ENCODE assay signal across 15 cellular contexts in genomic region chr11:115530752-115531151, GRCh38. TPM values are rescaled to one million over a fixed set of nuclear protein-coding genes. Genes with fewer than 3 reads are reported as not detected.
DNase-seq lines count a peak whose midpoint lies in the region; TF ChIP-seq lines count a peak whose summit lies in the region.
"Had no signal": no experiment of that assay in that cellular context is flagged by ENCODE, and none has a peak within 500 bp of the region (broad histone marks: within the 10 kb centered on the region; RNA-seq: fewer than 3 reads in every experiment).

No MANE protein-coding gene starts in this region.

- H3K9me3 Mint-ChIP-seq in Calu3 (ENCODE audit: low read depth, unreplicated experiment): peaks cover 7% of the 10 kb centered on the region
- H3K9me3 Mint-ChIP-seq: activated B cell treated with CpG ODN at 0.5 μM for 24 hours had no signal

- CTCF ChIA-PET in Calu3 (lab: Charles Lee): no interaction called here

- no peaks in the 10 kb centered on the region for H3K9me3 ChIP-seq in WERI-Rb-1 (ENCODE audit: severe bottlenecking)
- H3K9me3 ChIP-seq: gastroesophageal sphincter had no signal

- DNase-seq in SHP77 (lab: John Stamatoyannopoulos, UW): peak; percentile 10 to 27
- DNase-seq in SHP77 treated with DMSO at 0.1 percent for 48 hours (lab: John Stamatoyannopoulos, UW): no peak
- DNase-seq in MV-4-11 (lab: John Stamatoyannopoulos, UW): peak; percentile 52
- DNase-seq in WERI-Rb-1: no peak
- DNase-seq in retinal pigment epithelial cell (ENCODE audit: low read depth): no peak
- no peak for DNase-seq in cortex of kidney (lab: John Stamatoyannopoulos, UW)
- DNase-seq in Calu3: no peak
- no peak for DNase-seq in NCI-H187 treated with DMSO at 0.1 percent for 48 hours (lab: John Stamatoyannopoulos, UW)
- DNase-seq: activated B cell treated with CpG ODN at 0.5 μM for 24 hours; activated CD8-positive, alpha-beta memory T cell treated with anti-CD3 and anti-CD28 coated beads, Interleukin-2, amount 10 ng/mL, durations not matched to agents 7 days and 5 days; activated naive CD4-positive, alpha-beta T cell treated with Interleukin-2 at 50 U/mL for 16 hours; KG1; NCI-H187 had no signal

- H3K4me1 Mint-ChIP-seq in Calu3 (ENCODE audit: low read depth, unreplicated experiment): no peaks in the 10 kb centered on the region
- H3K4me1 Mint-ChIP-seq: activated B cell treated with CpG ODN at 0.5 μM for 24 hours; activated CD8-positive, alpha-beta memory T cell treated with anti-CD3 and anti-CD28 coated beads, Interleukin-2, amount 10 ng/mL, durations not matched to agents 7 days and 5 days had no signal

- no peaks in the 10 kb centered on the region for H3K36me3 Mint-ChIP-seq in Calu3 (ENCODE audit: insufficient read depth, unreplicated experiment)
- H3K36me3 Mint-ChIP-seq: activated CD8-positive, alpha-beta memory T cell treated with anti-CD3 and anti-CD28 coated beads, Interleukin-2, amount 10 ng/mL, durations not matched to agents 7 days and 5 days had no signal

- H3K27ac ChIP-seq in WERI-Rb-1: no peak overlapping the region
- H3K27ac ChIP-seq: gastroesophageal sphincter, SK-N-MC had no signal

- no peaks in the 10 kb centered on the region for H3K27me3 ChIP-seq in WERI-Rb-1 (ENCODE audit: insufficient read depth, low read depth, severe bottlenecking)

- intact Hi-C loops in Calu3 (cut with micrococcal nuclease; ENCODE audit: unreplicated experiment): no loop called here

- H3K4me3 ChIP-seq in WERI-Rb-1 (ENCODE audit: low read depth, low read length) (no peak overlapping the region), retinal pigment epithelial cell (ENCODE audit: low read length) (no peak overlapping the region)
- H3K4me3 ChIP-seq: gastroesophageal sphincter, SK-N-MC had no signal

- H3K27me3 Mint-ChIP-seq in Calu3 (ENCODE audit: unreplicated experiment): no peaks in the 10 kb centered on the region
- H3K27me3 Mint-ChIP-seq: activated CD8-positive, alpha-beta memory T cell treated with anti-CD3 and anti-CD28 coated beads, Interleukin-2, amount 10 ng/mL, durations not matched to agents 7 days and 5 days had no signal

- no TSS peak for BruUV-seq in Calu3 (replicated peaks; lab: Mats Ljungman, UMichigan)

- no peak overlapping the region for H3K4me3 Mint-ChIP-seq in Calu3 (ENCODE audit: low read depth, unreplicated experiment)
- H3K4me3 Mint-ChIP-seq: activated B cell treated with CpG ODN at 0.5 μM for 24 hours; activated CD8-positive, alpha-beta memory T cell treated with anti-CD3 and anti-CD28 coated beads, Interleukin-2, amount 10 ng/mL, durations not matched to agents 7 days and 5 days had no signal

- no peak overlapping the region for H3K27ac Mint-ChIP-seq in Calu3 (ENCODE audit: unreplicated experiment)
- H3K27ac Mint-ChIP-seq: activated B cell treated with CpG ODN at 0.5 μM for 24 hours; activated CD8-positive, alpha-beta memory T cell treated with anti-CD3 and anti-CD28 coated beads, Interleukin-2, amount 10 ng/mL, durations not matched to agents 7 days and 5 days had no signal

- TF ChIP-seq CTCF in WERI-Rb-1 (IDR thresholded peaks at IDR 0.05; ENCODE audit: low read depth, low read length) (0 out of 2 replicates have a peak, but pooled peaks have one; percentile 28), retinal pigment epithelial cell (conservative IDR thresholded peaks at IDR 0.05; ENCODE audit: low read depth, low read length) (peak; percentile 13), Calu3 (IDR thresholded peaks at IDR 0.05; ENCODE audit: unreplicated experiment) (no peak)

- no peaks in the 10 kb centered on the region for H3K36me3 ChIP-seq in WERI-Rb-1
- H3K36me3 ChIP-seq: gastroesophageal sphincter had no signal

RNA-seq across cellular contexts. Expression of gene CADM1, which starts 26.5 kb away (rescaled TPM):
- 0.32 and 0.68 TPM in 2 replicates for total RNA-seq in Calu3 (2022)

Comparison
In these comparisons a context has a peak if more than half of its experiments do, and no peak if none do; other contexts are left out.
1. DNase-seq: peak in SHP77 (2 of 2) and MV-4-11 (single experiment); none in SHP77 treated with DMSO at 0.1 percent for 48 hours (single experiment), WERI-Rb-1 (single experiment), retinal pigment epithelial cell (single experiment), cortex of kidney (single experiment), Calu3 (single experiment) and NCI-H187 treated with DMSO at 0.1 percent for 48 hours (single experiment).